ENCODE assay signal across 38 cellular contexts in the genomic region with DNA sequence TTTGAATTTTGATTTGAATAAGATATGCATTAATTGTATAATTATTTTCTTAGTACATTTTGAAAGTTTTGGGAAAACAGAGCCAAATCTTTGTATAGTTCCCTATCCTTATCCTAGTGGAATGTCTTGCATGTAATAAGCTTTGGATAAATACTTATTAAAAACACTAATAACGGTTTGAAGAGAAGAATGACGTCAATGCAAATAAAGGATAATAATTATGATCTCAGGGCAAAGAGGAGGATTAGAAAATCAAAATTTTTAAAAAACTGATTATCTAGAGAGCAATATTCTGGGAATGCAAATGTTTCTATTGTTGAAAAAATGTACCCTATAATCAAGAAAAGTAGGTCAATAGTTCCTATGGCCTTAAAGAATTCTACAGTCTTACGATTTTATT. TPM values are rescaled to one million over a fixed set of nuclear protein-coding genes. Genes with fewer than 3 reads are reported as not detected.
"Had no signal": no experiment of that assay in that cellular context is flagged by ENCODE, and none has a peak within 500 bp of the region (broad histone marks: within the 10 kb centered on the region; RNA-seq: fewer than 3 reads in every experiment).

No MANE protein-coding gene starts in this region.

- DNase-seq: Karpas-422, Kasumi-1, MG63, MM.1S, MV-4-11, NCI-H1048, NCI-H1092, NCI-H1092 treated with DMSO at 0.1 percent for 48 hours, NCI-H1105, NCI-H1105 treated with DMSO at 0.1 percent for 48 hours, NCI-H1417, NCI-H1417 treated with DMSO at 0.1 percent for 48 hours, NCI-H1436, NCI-H1436 treated with DMSO at 0.1 percent for 48 hours, NCI-H146, NCI-H1694, NCI-H1694 treated with DMSO at 0.1 percent for 48 hours, NCI-H187, NCI-H187 treated with DMSO at 0.1 percent for 48 hours, NCI-H1930, NCI-H2029, NCI-H2029 treated with DMSO at 0.1 percent for 48 hours, NCI-H2081, NCI-H2081 treated with DMSO at 0.1 percent for 48 hours, NCI-H2107, NCI-H2171, NCI-H2171 treated with DMSO at 0.1 percent for 48 hours, NCI-H2227 treated with DMSO at 0.1 percent for 48 hours, NCI-H226, NCI-H345, NCI-H446, NCI-H446 treated with DMSO at 0.1 percent for 48 hours, NCI-H510A, NCI-H510A treated with DMSO at 0.1 percent for 48 hours, NCI-H524 had no signal

- H3K4me3 ChIP-seq: MG63 had no signal

- H3K36me3 ChIP-seq: MG63 had no signal

RNA-seq across cellular contexts. Expression of a gene that starts 22.1 kb away (rescaled TPM):
- total RNA-seq: LHCN-M2, MCF 10A, NCI-H460 had no signal
